In the genomic region with DNA sequence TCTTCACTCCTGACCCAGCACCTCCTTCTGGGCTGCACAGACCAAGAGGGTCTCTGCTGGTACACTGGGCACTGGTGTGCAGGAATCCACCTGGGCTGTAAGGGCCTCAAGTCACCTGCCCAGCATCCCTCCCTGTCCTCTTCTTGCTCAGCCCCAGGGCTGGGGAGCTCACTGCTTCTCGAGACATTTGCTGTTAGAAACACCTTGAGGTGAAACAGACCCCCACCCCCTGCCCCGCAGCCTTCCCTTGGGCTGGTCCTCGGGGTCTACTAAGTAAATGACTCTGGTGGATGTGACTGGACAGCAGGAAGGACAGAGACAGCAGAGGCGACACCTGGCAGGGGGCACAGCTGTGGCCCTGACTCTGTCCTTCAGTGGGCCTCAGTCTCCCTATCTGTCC, we compare ENCODE assay signal across 17 cellular contexts. TPM values are rescaled to one million over a fixed set of nuclear protein-coding genes. Genes with fewer than 3 reads are reported as not detected.
A peak's percentile ranks its signal among the peaks of the same experiment; 100 is the strongest.
DNase-seq lines count a peak whose midpoint lies in the region; ATAC-seq, FAIRE-seq and TF ChIP-seq lines count a peak whose summit lies in the region.
"Had no signal": no experiment of that assay in that cellular context is flagged by ENCODE, and none has a peak within 500 bp of the region (broad histone marks: within the 10 kb centered on the region; RNA-seq: fewer than 3 reads in every experiment).

No MANE protein-coding gene starts in this region.

- no peak overlapping the region for H3K4me3 ChIP-seq in GM23248
- no peak overlapping the region for H3K4me3 ChIP-seq in kidney (ENCODE audit: low read length in 2 of 2)
- H3K4me3 ChIP-seq in skeletal muscle satellite cell (ENCODE audit: low read length): no peak overlapping the region
- H3K4me3 ChIP-seq in uterus: no peak overlapping the region

- POLR2A ChIA-PET in RWPE1 (lab: Yijun Ruan, JAX; ENCODE audit: low non-redundant PET): interaction anchor here (0.7 kb wide), 1 partner anchor 386 kb away, joined by 7 read pairs; no protein-coding TSS in a partner anchor

- no peaks in the 10 kb centered on the region for H3K79me2 ChIP-seq in GM23248 (ENCODE audit: insufficient read depth)

- no peak for ATAC-seq in GM18520 (IDR thresholded peaks at IDR 0.05; ENCODE audit: unreplicated experiment)
- ATAC-seq in omental fat pad (ENCODE audit: low FRiP score): no peak

- no peak overlapping the region for H2AFZ ChIP-seq in GM23248

- peaks cover 43% of the 10 kb centered on the region for H3F3A ChIP-seq in GM23248 (ENCODE audit: insufficient read depth)

- H3K9ac ChIP-seq in GM23248: no peak overlapping the region
- H3K9ac ChIP-seq in kidney (ENCODE audit: low read length in 2 of 2): no peak overlapping the region
- peak overlapping the region; percentile 72 for H3K9ac ChIP-seq in skeletal muscle satellite cell (ENCODE audit: low read depth, low read length)

- H3K27ac ChIP-seq in GM23248 (peak overlapping the region; percentile 79), RWPE1 (peak overlapping the region; percentile 77; the same call in 1 of the 2 replicates), kidney (ENCODE audit: low read depth in 2 of 2, low read length in 2 of 2) (no peak overlapping the region), uterus (no peak overlapping the region)

- CTCF ChIA-PET in RWPE1 (lab: Yijun Ruan, JAX): no interaction called here

- H3K9me2 ChIP-seq in GM23248 (ENCODE audit: insufficient read depth): no peaks in the 10 kb centered on the region

- in situ Hi-C loops in GM23248 (cut with MboI): no loop called here

- intact Hi-C loops in kidney (cut with DNase I): no loop called here
- intact Hi-C loops in uterus (cut with DNase I; ENCODE audit: low total_unique reads): no loop called here

- H3K27me3 ChIP-seq in GM23248 (replicated peaks; ENCODE audit: insufficient read depth) (no peaks in the 10 kb centered on the region), skeletal muscle satellite cell (ENCODE audit: control insufficient read depth, insufficient read depth, low read length) (no peaks in the 10 kb centered on the region), uterus (no peaks in the 10 kb centered on the region)

- no peaks in the 10 kb centered on the region for H3K9me3 ChIP-seq in GM23248 (ENCODE audit: low read depth)
- H3K9me3 ChIP-seq in kidney (ENCODE audit: control insufficient read depth in 1 of 2, low read length in 2 of 2): no peaks in the 10 kb centered on the region
- no peaks in the 10 kb centered on the region for H3K9me3 ChIP-seq in skeletal muscle satellite cell (replicated peaks; ENCODE audit: low read length)
- H3K9me3 ChIP-seq in uterus: no peaks in the 10 kb centered on the region

- no peaks in the 10 kb centered on the region for H4K20me1 ChIP-seq in GM23248 (ENCODE audit: insufficient read depth)

- no peak for TF ChIP-seq POLR2A in uterus (IDR thresholded peaks at IDR 0.05)

- H3K4me1 ChIP-seq in GM23248 (ENCODE audit: insufficient read depth) (peaks cover 60% of the 10 kb centered on the region), kidney (ENCODE audit: control insufficient read depth in 1 of 2, insufficient read depth in 1 of 2, low read depth in 1 of 2, low read length in 2 of 2) (peaks cover 10 to 11% of the 10 kb centered on the region in 2 donors), skeletal muscle satellite cell (ENCODE audit: control insufficient read depth, insufficient read depth, low read length) (peaks cover 67% of the 10 kb centered on the region), uterus (peaks cover 8 to 13% of the 10 kb centered on the region in 2 donors)

- H3K4me2 ChIP-seq in GM23248 (ENCODE audit: unreplicated experiment): no peak overlapping the region
- no peak overlapping the region for H3K4me2 ChIP-seq in skeletal muscle satellite cell (ENCODE audit: low read length)

- DNase-seq in GM23248 (no peak), RWPE1 (ENCODE audit: low spot score) (no peak), kidney (peak; percentile 48), uterus (no peak), omental fat pad (ENCODE audit: low spot score) (no peak)
- no peak for DNase-seq in activated CD4-positive, alpha-beta T cell treated with anti-CD3 and anti-CD28 coated beads for 48 hours
- DNase-seq: C1 segment of cervical spinal cord; CD8-positive, alpha-beta memory T cell; NCI-H1417; NCI-H187 treated with DMSO at 0.1 percent for 48 hours; NCI-H226; NCI-H524; NCI-H82 had no signal

- TF ChIP-seq CTCF in RWPE1 (conservative IDR thresholded peaks at IDR 0.05; ENCODE audit: low read depth) (no peak), kidney (IDR thresholded peaks at IDR 0.05; ENCODE audit: borderline replicate concordance, extremely low read depth, insufficient read depth) (no peak), uterus (IDR thresholded peaks at IDR 0.05) (no peak), omental fat pad (IDR thresholded peaks at IDR 0.05) (no peak)

- H3K36me3 ChIP-seq in GM23248 (ENCODE audit: low read depth): peaks cover under 1% of the 10 kb centered on the region; the same call in 1 of the 2 replicates
- no peaks in the 10 kb centered on the region for H3K36me3 ChIP-seq in kidney (ENCODE audit: control insufficient read depth in 1 of 2, insufficient read depth in 2 of 2, low read length in 2 of 2)
- peaks cover 23% of the 10 kb centered on the region for H3K36me3 ChIP-seq in skeletal muscle satellite cell (ENCODE audit: insufficient read depth, low read length)
- H3K36me3 ChIP-seq in uterus: no peaks in the 10 kb centered on the region

- no peak for FAIRE-seq in kidney (lab: Jason Lieb, UNC)
- FAIRE-seq: GM12892, GM18507 had no signal

- 95 to 100% methylated on average over 4 of the region's 4 CpGs for WGBS in GM23248 (ENCODE audit: low coverage in 1 of 2, low lambda C conversion rate in 2 of 2, missing lambda C conversion rate in 2 of 2), 2 experiments

RNA-seq across cellular contexts. Expression of a gene that starts 29.1 kb away (rescaled TPM):
- 534 and 540 TPM in 2 replicates for total RNA-seq in GM23248 (2014; rRNA removed; shearing (Covaris generic))
- 396 and 401 TPM in 2 replicates for polyA plus RNA-seq in GM23248 (2016; fragmentation: Nextera tagmentation; extraction: Ambion mirVana)
- 33.2 TPM for total RNA-seq in kidney
- 35.1 TPM for polyA plus RNA-seq in kidney (ENCODE audit: insufficient read depth, low read depth, low replicate concordance)
- 68.4 and 222 TPM in 2 replicates for total RNA-seq in skeletal muscle satellite cell (2012; rRNA removed)
- total RNA-seq in uterus: 10 to 100 TPM; 19.4 to 68.4 (median 33.1) TPM
- total RNA-seq in omental fat pad: 10 to 100 TPM in 1 of 4 donors, 1 to 10 TPM in 3; 6.2 to 12.9 (median 8.6) TPM

RNA-seq across cellular contexts. Expression of a gene that starts 36.8 kb away (rescaled TPM):
- total RNA-seq in GM23248 (2014; rRNA removed; shearing (Covaris generic)): 27.8 and 43.9 TPM in 2 replicates
- polyA plus RNA-seq in GM23248 (2016; fragmentation: Nextera tagmentation; extraction: Ambion mirVana): 26.9 and 27.2 TPM in 2 replicates
- total RNA-seq in kidney: 22.2 TPM
- 15.0 TPM for polyA plus RNA-seq in kidney (ENCODE audit: insufficient read depth, low read depth, low replicate concordance)
- total RNA-seq in skeletal muscle satellite cell (2012; rRNA removed): 15.7 and 20.5 TPM in 2 replicates
- 10 to 100 TPM in 2 of 4 donors, 1 to 10 TPM in 2; 4.4 to 16.6 (median 8.3) TPM for total RNA-seq in uterus
- total RNA-seq in omental fat pad: 10 to 100 TPM in 3 of 4 donors, 1 to 10 TPM in 1; 9.8 to 24.0 (median 15.9) TPM

RNA-seq across cellular contexts. Expression of a gene that starts 39.2 kb away (rescaled TPM):
- 55.3 and 74.7 TPM in 2 replicates for total RNA-seq in GM23248 (2014; rRNA removed; shearing (Covaris generic))
- polyA plus RNA-seq in GM23248 (2016; fragmentation: Nextera tagmentation; extraction: Ambion mirVana) (52.9 and 58.0 TPM in 2 replicates), kidney (ENCODE audit: insufficient read depth, low read depth, low replicate concordance) (19.6 TPM)
- total RNA-seq in kidney (82.9 TPM), uterus (100 to 1,000 TPM in 2 of 4 donors, 10 to 100 TPM in 2; 39.0 to 118 (median 78.3) TPM), omental fat pad (100 to 1,000 TPM in 2 of 4 donors, 10 to 100 TPM in 2; 39.3 to 172 (median 86.5) TPM)
- total RNA-seq in skeletal muscle satellite cell (2012; rRNA removed): 51.2 and 58.1 TPM in 2 replicates

Comparison
In these comparisons a context has a peak if more than half of its experiments do, and no peak if none do; other contexts are left out.
1. H3K27ac ChIP-seq: peak in GM23248 (single experiment) and RWPE1 (single experiment); none in kidney (0 of 2) and uterus (0 of 2).